ENCODE assay signal across 8 cellular contexts in the genomic region with DNA sequence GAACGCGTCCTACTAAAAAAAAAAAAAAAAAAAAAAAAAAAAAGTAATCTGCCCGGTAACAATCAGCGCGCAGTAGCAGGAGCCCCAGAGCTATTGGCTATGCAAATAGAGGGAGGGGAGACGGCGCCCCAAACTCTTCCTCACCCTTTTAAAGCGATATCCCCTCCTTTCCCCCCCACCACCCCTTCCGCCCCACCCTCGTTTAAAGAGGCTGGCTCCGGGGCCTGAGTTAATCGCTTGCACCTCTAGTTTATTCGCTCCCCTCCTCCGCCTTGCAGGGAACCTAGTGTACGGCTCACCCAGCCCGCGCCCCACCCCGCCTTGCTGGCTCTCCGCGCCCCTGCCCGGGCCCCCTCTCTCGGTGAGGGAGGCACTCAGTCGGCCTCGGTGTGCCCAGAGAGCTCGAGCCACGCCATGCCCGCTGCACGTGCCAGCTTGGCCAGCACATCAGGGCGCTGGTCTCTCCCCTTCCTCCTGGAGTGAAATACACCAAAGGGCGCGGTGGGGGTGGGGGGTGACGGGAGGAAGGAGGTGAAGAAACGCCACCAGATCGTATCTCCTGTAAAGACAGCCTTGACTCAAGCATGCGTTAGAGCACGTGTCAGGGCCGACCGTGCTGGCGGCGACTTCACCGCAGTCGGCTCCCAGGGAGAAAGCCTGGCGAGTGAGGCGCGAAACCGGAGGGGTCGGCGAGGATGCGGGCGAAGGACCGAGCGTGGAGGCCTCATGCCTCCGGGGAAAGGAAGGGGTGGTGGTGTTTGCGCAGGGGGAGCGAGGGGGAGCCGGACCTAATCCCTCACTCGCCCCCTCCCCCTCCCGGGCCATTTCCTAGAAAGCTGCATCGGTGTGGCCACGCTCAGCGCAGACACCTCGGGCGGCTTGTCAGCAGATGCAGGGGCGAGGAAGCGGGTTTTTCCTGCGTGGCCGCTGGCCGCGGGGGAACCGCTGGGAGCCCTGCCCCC. TPM values are rescaled to one million over a fixed set of nuclear protein-coding genes. Genes with fewer than 3 reads are reported as not detected.
DNase-seq lines count a peak whose midpoint lies in the region; ATAC-seq and TF ChIP-seq lines count a peak whose summit lies in the region.

No MANE protein-coding gene starts in this region.

- ATAC-seq in HG02610 (IDR thresholded peaks at IDR 0.05; ENCODE audit: unreplicated experiment) (peak; percentile 40), GM18870 (IDR thresholded peaks at IDR 0.05; ENCODE audit: unreplicated experiment) (no peak)
- peak; percentile 61 for ATAC-seq in activated T-helper 17 cell treated with anti-CD3 and anti-CD28 coated beads, Interleukin-2, amount 50 U/mL, for 72 hours (replicated peaks)

- peaks cover 25% of the 10 kb centered on the region for H3K27me3 ChIP-seq in neuron (ENCODE audit: insufficient read depth, low read length)
- H3K27me3 ChIP-seq in stomach, result peaks cover 0 to 93% (median 68%) of the 10 kb centered on the region in 3 donors

- intact Hi-C loops in stomach (cut with DNase I; ENCODE audit: low total_unique reads), result loop anchor here (10.0 kb wide), 2 partner anchors 277 to 387 kb away; no protein-coding TSS in a partner anchor

- peak overlapping the region; percentile 84 to 93 (median 88) for H3K27ac ChIP-seq in stomach

- H3K4me1 ChIP-seq in neuron (ENCODE audit: insufficient read depth, low read length), result peaks cover 49% of the 10 kb centered on the region
- H3K4me1 ChIP-seq in stomach, result peaks cover 30 to 87% (median 72%) of the 10 kb centered on the region in 4 donors

- peaks cover 18% of the 10 kb centered on the region for H3K4me1 Mint-ChIP-seq in activated T-helper 17 cell treated with anti-CD3 and anti-CD28 coated beads, Interleukin-2, amount 50 U/mL, for 72 hours

- no peak for TF ChIP-seq POLR2A in stomach (IDR thresholded peaks at IDR 0.05)

- H3K9me3 ChIP-seq in neuron (ENCODE audit: low read length) (no peaks in the 10 kb centered on the region), stomach (no peaks in the 10 kb centered on the region)

- no peaks in the 10 kb centered on the region for H3K9me3 Mint-ChIP-seq in activated T-helper 17 cell treated with anti-CD3 and anti-CD28 coated beads, Interleukin-2, amount 50 U/mL, for 72 hours

- H2AFZ ChIP-seq in neuron (ENCODE audit: low read depth, low read length), result peak overlapping the region; percentile 91

- H3K36me3 ChIP-seq in neuron (ENCODE audit: insufficient read depth, low read length) (peaks cover 9% of the 10 kb centered on the region), stomach (peaks cover 0 to 2% (median 0%) of the 10 kb centered on the region in 4 donors)

- in situ Hi-C loops in GM13976 (cut with MboI; ENCODE audit: low sequenced_read_pairs, unreplicated experiment), result no loop called here

- H3K4me3 ChIP-seq in fibroblast of the aortic adventitia (ENCODE audit: low read depth, low read length) (peak overlapping the region; percentile 13), neuron (ENCODE audit: low read length) (peak overlapping the region; percentile 75), stomach (peak overlapping the region; percentile 60 to 72 (median 66))

- DNase-seq in GM13976 (ENCODE audit: low spot score), result peak; percentile 91
- DNase-seq in NK-92 treated with Interleukin-12 subunit alpha and Interleukin-12 subunit beta, amount 100 ng/mL, for 24 hours (lab: John Stamatoyannopoulos, UW), result peak; percentile 77
- peak; percentile 31 for DNase-seq in fibroblast of the aortic adventitia (ENCODE audit: low read depth)
- peak; percentile 63 for DNase-seq in stomach

- peaks cover 60% of the 10 kb centered on the region for H3K36me3 Mint-ChIP-seq in activated T-helper 17 cell treated with anti-CD3 and anti-CD28 coated beads, Interleukin-2, amount 50 U/mL, for 72 hours (ENCODE audit: low read depth)

- peak overlapping the region; percentile 95 for H3K4me3 Mint-ChIP-seq in activated T-helper 17 cell treated with anti-CD3 and anti-CD28 coated beads, Interleukin-2, amount 50 U/mL, for 72 hours

- no peak for TF ChIP-seq CTCF in GM13976 (IDR thresholded peaks at IDR 0.05; ENCODE audit: borderline replicate concordance, control extremely low read depth, extremely low read depth, insufficient read depth, missing control alignments)
- TF ChIP-seq CTCF in fibroblast of the aortic adventitia (IDR thresholded peaks at IDR 0.05; ENCODE audit: insufficient read depth, low read length), result no peak
- no peak for TF ChIP-seq CTCF in stomach (IDR thresholded peaks at IDR 0.05)

- peak overlapping the region; percentile 98 for H3K27ac Mint-ChIP-seq in activated T-helper 17 cell treated with anti-CD3 and anti-CD28 coated beads, Interleukin-2, amount 50 U/mL, for 72 hours

- WGBS in stomach, 5 donors, result 0 to 5% (median 3%) methylated on average over 54 to 70 of the region's 70 CpGs

- TF ChIP-seq EP300 in stomach (IDR thresholded peaks at IDR 0.05), result no peak

- no peaks in the 10 kb centered on the region for H3K27me3 Mint-ChIP-seq in activated T-helper 17 cell treated with anti-CD3 and anti-CD28 coated beads, Interleukin-2, amount 50 U/mL, for 72 hours

RNA-seq across cellular contexts. Expression of a gene that starts 1.3 kb away (rescaled TPM):
- 100 to 1,000 TPM; 378 to 404 TPM for total RNA-seq in activated T-helper 17 cell treated with anti-CD3 and anti-CD28 coated beads, Interleukin-2, amount 50 U/mL, for 72 hours
- 22.5 and 57.6 TPM in 2 replicates for total RNA-seq in fibroblast of the aortic adventitia (ENCODE audit: low replicate concordance)
- total RNA-seq in stomach, result 10 to 100 TPM; 27.4 to 89.0 (median 49.1) TPM
- 1 to 10 TPM; 5.5 to 8.3 (median 7.0) TPM for polyA plus RNA-seq in stomach

RNA-seq across cellular contexts. Expression of a gene that starts 48.7 kb away (rescaled TPM):
- total RNA-seq in activated T-helper 17 cell treated with anti-CD3 and anti-CD28 coated beads, Interleukin-2, amount 50 U/mL, for 72 hours, result 10 to 100 TPM in 1 of 2 donors, 1 to 10 TPM in 1; 6.8 to 12.7 TPM
- total RNA-seq in fibroblast of the aortic adventitia (ENCODE audit: low replicate concordance), result 11.5 and 20.4 TPM in 2 replicates
- 100 to 1,000 TPM in 1 of 5 donors, 1 to 10 TPM in 2, under 1 TPM in 1, not detected in 1; 0.45 to 149 (median 5.1) TPM for total RNA-seq in stomach
- polyA plus RNA-seq in stomach, result 1 to 10 TPM; 2.1 to 9.2 (median 5.5) TPM

Comparison
In these comparisons a context has a peak if more than half of its experiments do, and no peak if none do; other contexts are left out.
1. DNase-seq: peak in every context shown above with its lines; median percentile 91 in GM13976; 77 in NK-92 treated with Interleukin-12 subunit alpha and Interleukin-12 subunit beta, amount 100 ng/mL, for 24 hours; 63 in stomach; 31 in fibroblast of the aortic adventitia.
2. H3K4me3 ChIP-seq: peak in every context shown above with its lines; median percentile 75 in neuron; 66 in stomach; 13 in fibroblast of the aortic adventitia.